Comparison of ENCODE assay signal across 1 cellular context in the genomic region with DNA sequence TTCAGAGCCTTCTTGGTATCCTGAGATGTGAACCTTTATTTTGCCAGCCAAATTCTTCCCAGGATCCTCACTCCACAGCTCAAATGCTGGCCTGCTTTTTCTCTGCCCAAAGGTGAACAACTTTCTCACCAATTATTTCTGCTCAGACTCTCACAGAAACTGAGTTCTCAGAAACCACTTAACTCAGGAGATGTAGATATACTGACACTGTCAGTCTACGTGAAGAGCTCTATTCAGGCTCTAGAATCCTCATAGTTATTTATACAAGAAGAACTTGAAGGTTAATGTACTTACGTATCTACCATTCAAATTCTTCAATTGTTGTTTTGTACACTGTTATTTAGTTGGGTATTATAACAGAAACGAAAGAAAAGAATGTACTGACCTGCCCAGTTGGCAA.
TF ChIP-seq lines count a peak whose summit lies in the region.

No MANE protein-coding gene starts in this region.

TF ChIP-seq in GM23338, 12 proteins besides CTCF, POLR2A, EP300 and RAD21 (continued from another document):
- TF ChIP-seq, protein P1, sequence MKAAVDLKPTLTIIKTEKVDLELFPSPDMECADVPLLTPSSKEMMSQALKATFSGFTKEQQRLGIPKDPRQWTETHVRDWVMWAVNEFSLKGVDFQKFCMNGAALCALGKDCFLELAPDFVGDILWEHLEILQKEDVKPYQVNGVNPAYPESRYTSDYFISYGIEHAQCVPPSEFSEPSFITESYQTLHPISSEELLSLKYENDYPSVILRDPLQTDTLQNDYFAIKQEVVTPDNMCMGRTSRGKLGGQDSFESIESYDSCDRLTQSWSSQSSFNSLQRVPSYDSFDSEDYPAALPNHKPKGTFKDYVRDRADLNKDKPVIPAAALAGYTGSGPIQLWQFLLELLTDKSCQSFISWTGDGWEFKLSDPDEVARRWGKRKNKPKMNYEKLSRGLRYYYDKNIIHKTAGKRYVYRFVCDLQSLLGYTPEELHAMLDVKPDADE (IDR thresholded peaks at IDR 0.05): no peak
- TF ChIP-seq STAT1 (IDR thresholded peaks at IDR 0.05; ENCODE audit: unreplicated experiment) (no peak), EZH2phosphoT487 (IDR thresholded peaks at IDR 0.05; ENCODE audit: unreplicated experiment) (no peak)
